Comparison of ENCODE assay signal across 18 cellular contexts in the genomic region with DNA sequence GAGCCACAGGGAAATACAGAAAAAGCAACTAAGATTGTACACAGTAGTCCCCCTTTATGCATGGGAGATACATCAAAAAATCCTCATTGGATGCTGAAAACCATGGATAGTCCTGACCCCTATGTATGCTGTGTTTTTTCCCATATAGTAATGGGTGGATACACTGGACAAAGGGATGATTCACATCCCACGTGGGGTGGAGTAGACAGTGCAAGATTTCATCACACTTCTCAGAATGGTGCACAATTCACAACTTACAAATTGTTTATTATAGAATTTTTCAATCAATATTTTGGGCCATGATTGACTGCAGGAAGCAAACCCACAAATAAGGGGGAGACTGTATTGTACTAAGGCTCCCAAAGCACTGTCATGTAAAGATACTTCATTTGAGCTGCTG.
"Had no signal": no experiment of that assay in that cellular context is flagged by ENCODE, and none has a peak within 500 bp of the region (broad histone marks: within the 10 kb centered on the region; RNA-seq: fewer than 3 reads in every experiment).

No MANE protein-coding gene starts in this region.

- H3K4me1 ChIP-seq: lower lobe of right lung, right atrium auricular region, thyroid gland, upper lobe of right lung had no signal

- H3K27ac ChIP-seq: lower lobe of right lung, right atrium auricular region, thyroid gland, upper lobe of right lung had no signal

- H3K27me3 Mint-ChIP-seq: activated naive CD4-positive, alpha-beta T cell treated with anti-CD3 and anti-CD28 coated beads, Interleukin-2, amount 10 ng/mL, durations not matched to agents 7 days and 5 days; progenitor cell of endocrine pancreas had no signal

- H3K9me3 ChIP-seq: lower lobe of right lung, right atrium auricular region, thyroid gland, upper lobe of right lung had no signal

- H3K4me1 Mint-ChIP-seq: activated naive CD4-positive, alpha-beta T cell treated with anti-CD3 and anti-CD28 coated beads, Interleukin-2, amount 10 ng/mL, durations not matched to agents 7 days and 5 days; T-helper 17 cell had no signal

- DNase-seq: activated CD4-positive, alpha-beta T cell treated with anti-CD3 and anti-CD28 coated beads for 4 hours; activated CD4-positive, alpha-beta T cell treated with anti-CD3 and anti-CD28 coated beads, Interleukin-2, amount 50 U/mL, for 48 hours; activated CD4-positive, CD25-positive, alpha-beta regulatory T cell; activated CD8-positive, alpha-beta memory T cell treated with anti-CD3 and anti-CD28 coated beads, Interleukin-2, amount 50 U/mL, for 48 hours; activated effector memory CD4-positive, alpha-beta T cell treated with Interleukin-2 at 50 U/mL for 16 hours; activated naive CD4-positive, alpha-beta T cell treated with anti-CD3 and anti-CD28 coated beads, Interleukin-2, amount 10 ng/mL, durations not matched to agents 7 days and 5 days; activated T-cell treated with anti-CD3 and anti-CD28 coated beads, Interleukin-2, amount 50 U/mL, for 48 hours; lower lobe of right lung; naive B cell; stimulated activated CD4-positive, alpha-beta T cell treated with anti-CD3 and anti-CD28 coated beads, Interleukin-4, amount 100 ng/mL, for 24 hours; stimulated activated naive CD8-positive, alpha-beta T cell treated with anti-CD3 and anti-CD28 coated beads, Interleukin-15, Interleukin-2, amounts not matched to agents 100 U/mL and 50 U/mL, for 24 hours; substantia nigra; T-helper 17 cell; thyroid gland; upper lobe of right lung had no signal

- H3K36me3 Mint-ChIP-seq: activated naive CD4-positive, alpha-beta T cell treated with anti-CD3 and anti-CD28 coated beads, Interleukin-2, amount 10 ng/mL, durations not matched to agents 7 days and 5 days; naive B cell had no signal

- H3K4me3 Mint-ChIP-seq: activated naive CD4-positive, alpha-beta T cell treated with anti-CD3 and anti-CD28 coated beads, Interleukin-2, amount 10 ng/mL, durations not matched to agents 7 days and 5 days; T-helper 17 cell had no signal

- H3K4me3 ChIP-seq: lower lobe of right lung, right atrium auricular region, thyroid gland, upper lobe of right lung had no signal

- H3K27me3 ChIP-seq: right atrium auricular region, thyroid gland, upper lobe of right lung had no signal

- H3K27ac Mint-ChIP-seq: activated naive CD4-positive, alpha-beta T cell treated with anti-CD3 and anti-CD28 coated beads, Interleukin-2, amount 10 ng/mL, durations not matched to agents 7 days and 5 days; naive B cell; T-helper 17 cell had no signal

- ATAC-seq: left lobe of liver; lower lobe of right lung; stimulated activated naive CD8-positive, alpha-beta T cell treated with anti-CD3 and anti-CD28 coated beads, Interleukin-15, Interleukin-2, amounts not matched to agents 100 U/mL and 50 U/mL, for 24 hours; T-helper 17 cell; upper lobe of right lung had no signal

- H3K9me3 Mint-ChIP-seq: activated naive CD4-positive, alpha-beta T cell treated with anti-CD3 and anti-CD28 coated beads, Interleukin-2, amount 10 ng/mL, durations not matched to agents 7 days and 5 days had no signal

- H3K36me3 ChIP-seq: lower lobe of right lung, right atrium auricular region, thyroid gland, upper lobe of right lung had no signal
